In the genomic region with DNA sequence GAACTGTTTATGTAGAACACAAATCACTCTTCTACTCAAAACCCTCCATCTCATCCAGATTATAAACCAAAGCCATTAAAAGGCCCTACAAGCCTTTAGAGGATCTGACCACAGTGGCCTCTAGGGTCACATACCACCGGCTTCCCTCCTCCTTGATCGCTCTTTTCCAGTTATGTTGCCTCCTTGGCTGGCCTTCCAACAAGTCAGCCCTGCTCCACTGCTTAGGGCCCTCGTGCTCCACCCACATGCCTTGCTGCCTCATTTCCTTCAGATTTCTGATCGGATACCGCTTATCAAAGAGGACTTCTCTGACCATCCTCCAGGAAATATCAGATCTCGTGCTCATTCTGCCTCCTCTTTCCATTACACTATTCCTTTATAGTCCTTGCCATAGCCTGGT, we compare ENCODE assay signal across 1 cellular context.
TF ChIP-seq lines count a peak whose summit lies in the region.

No MANE protein-coding gene starts in this region.

TF ChIP-seq in IMR-90, 13 proteins besides CTCF, POLR2A, EP300 and RAD21:
- TF ChIP-seq, protein P1, sequence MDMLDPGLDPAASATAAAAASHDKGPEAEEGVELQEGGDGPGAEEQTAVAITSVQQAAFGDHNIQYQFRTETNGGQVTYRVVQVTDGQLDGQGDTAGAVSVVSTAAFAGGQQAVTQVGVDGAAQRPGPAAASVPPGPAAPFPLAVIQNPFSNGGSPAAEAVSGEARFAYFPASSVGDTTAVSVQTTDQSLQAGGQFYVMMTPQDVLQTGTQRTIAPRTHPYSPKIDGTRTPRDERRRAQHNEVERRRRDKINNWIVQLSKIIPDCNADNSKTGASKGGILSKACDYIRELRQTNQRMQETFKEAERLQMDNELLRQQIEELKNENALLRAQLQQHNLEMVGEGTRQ (IDR thresholded peaks at IDR 0.05; ENCODE audit: low read depth, low read length), result no peak
- TF ChIP-seq SMC3 (IDR thresholded peaks at IDR 0.05; ENCODE audit: low read depth, low read length) (no peak), CEBPB (IDR thresholded peaks at IDR 0.05; ENCODE audit: low read depth, low read length) (no peak)
TF ChIP-seq in IMR-90: peak in this region for 0.
